In the genomic region with DNA sequence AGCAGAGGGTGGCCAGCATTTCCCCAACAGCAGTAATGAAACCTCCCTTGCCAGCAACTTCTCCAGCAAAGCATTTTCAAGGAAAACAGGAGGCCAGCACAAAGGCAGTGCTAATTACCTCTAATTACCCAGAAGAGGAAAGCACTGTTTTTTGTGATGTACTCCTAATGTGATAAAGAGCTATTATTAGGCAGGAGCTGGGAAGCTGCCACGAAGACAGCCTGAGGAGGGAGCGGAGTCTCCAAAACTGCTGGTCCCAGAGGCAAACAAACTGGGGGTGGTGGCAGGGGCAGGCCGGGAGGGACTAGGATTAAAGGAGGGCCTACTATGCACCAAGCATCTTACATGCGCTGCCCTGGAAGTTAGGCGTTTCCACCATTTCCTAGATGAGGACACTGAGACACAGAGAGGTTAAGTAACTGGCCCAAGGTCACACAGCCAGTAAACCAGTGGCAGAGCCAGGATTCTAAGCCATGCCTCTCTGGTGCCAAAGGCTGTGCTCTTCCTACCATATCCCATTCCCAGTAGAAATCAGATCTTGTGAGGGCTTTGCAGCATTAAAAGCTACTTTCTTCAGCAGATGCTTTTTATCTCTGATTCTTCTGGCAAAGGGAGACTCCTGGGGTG, we compare ENCODE assay signal across 24 cellular contexts. TPM values are rescaled to one million over a fixed set of nuclear protein-coding genes. Genes with fewer than 3 reads are reported as not detected.
A peak's percentile ranks its signal among the peaks of the same experiment; 100 is the strongest.
DNase-seq lines count a peak whose midpoint lies in the region; ATAC-seq and TF ChIP-seq lines count a peak whose summit lies in the region.
"Had no signal": no experiment of that assay in that cellular context is flagged by ENCODE, and none has a peak within 500 bp of the region (broad histone marks: within the 10 kb centered on the region; RNA-seq: fewer than 3 reads in every experiment).

No MANE protein-coding gene starts in this region.

- H3K9me3 ChIP-seq in BLaER1 (peaks cover 35% of the 10 kb centered on the region), thyroid gland (no peaks in the 10 kb centered on the region)
- no peaks in the 10 kb centered on the region for H3K9me3 ChIP-seq in CD4-positive, alpha-beta memory T cell (ENCODE audit: control insufficient read depth in 1 of 2, low read length in 2 of 2)
- H3K9me3 ChIP-seq: lower lobe of right lung had no signal

- peak overlapping the region in 3 of 8 donors; percentile 21 to 78 (median 66) for H3K4me3 Mint-ChIP-seq in CD4-positive, alpha-beta memory T cell
- H3K4me3 Mint-ChIP-seq in central memory CD8-positive, alpha-beta T cell = peak overlapping the region; percentile 65
- H3K4me3 Mint-ChIP-seq: type B pancreatic cell had no signal

- peaks cover 39 to 48% of the 10 kb centered on the region in 2 donors for H3K36me3 Mint-ChIP-seq in CD4-positive, alpha-beta memory T cell
- H3K36me3 Mint-ChIP-seq in central memory CD8-positive, alpha-beta T cell (ENCODE audit: insufficient read depth) = peaks cover 7% of the 10 kb centered on the region
- H3K36me3 Mint-ChIP-seq: type B pancreatic cell had no signal

- H3K9ac ChIP-seq in BLaER1 = no peak overlapping the region

- intact Hi-C loops in CD4-positive, alpha-beta memory T cell (cut with micrococcal nuclease) = loop anchor here (2.0 kb wide), 1 partner anchor 28 kb away; no protein-coding TSS in a partner anchor
- intact Hi-C loops in thyroid gland (cut with DNase I) = no loop called here

- 88 to 90% methylated on average over 5 of the region's 5 CpGs for WGBS in thyroid gland, 2 donors

- H4K20me1 ChIP-seq in BLaER1 = no peaks in the 10 kb centered on the region

- no peak overlapping the region for H3K4me2 ChIP-seq in BLaER1
- H3K4me2 ChIP-seq: smooth muscle cell had no signal

- no peak for DNase-seq in CD4-positive, alpha-beta memory T cell
- peak; percentile 35 for DNase-seq in NCI-H1417 treated with DMSO at 0.1 percent for 48 hours (lab: John Stamatoyannopoulos, UW)
- no peak for DNase-seq in central memory CD8-positive, alpha-beta T cell (ENCODE audit: low spot score in 2 of 2)
- DNase-seq in thyroid gland = no peak
- no peak for DNase-seq in stimulated activated CD4-positive, alpha-beta T cell treated with anti-CD3 and anti-CD28 coated beads, Interleukin-12 subunit alpha, Interleukin-12 subunit beta, amount 100 ng/mL, for 4 hours
- DNase-seq: activated CD4-positive, alpha-beta T cell treated with anti-CD3 and anti-CD28 coated beads for 48 hours; activated gamma-delta T cell treated with Interleukin-2 at 50 U/mL for 16 hours; aorta; cerebellar nuclear complex; HCEC 1CT; hippocampal formation; lower lobe of right lung; NCI-H187 treated with DMSO at 0.1 percent for 48 hours; NCI-H446 treated with DMSO at 0.1 percent for 48 hours; nucleus accumbens; stimulated activated CD4-positive, alpha-beta T cell treated with anti-CD3 and anti-CD28 coated beads, Interleukin-4, amount 100 ng/mL, for 4 hours; T-helper 1 cell had no signal

- H3K36me3 ChIP-seq in BLaER1 (peaks cover 63% of the 10 kb centered on the region), thyroid gland (peaks cover 7 to 22% of the 10 kb centered on the region in 2 donors)
- H3K36me3 ChIP-seq in CD4-positive, alpha-beta memory T cell (ENCODE audit: insufficient read depth, low read length) = no peaks in the 10 kb centered on the region

- H3K4me1 ChIP-seq in BLaER1 (no peaks in the 10 kb centered on the region), thyroid gland (no peaks in the 10 kb centered on the region)
- peaks cover 48% of the 10 kb centered on the region for H3K4me1 ChIP-seq in CD4-positive, alpha-beta memory T cell (ENCODE audit: insufficient read depth, low read length)
- H3K4me1 ChIP-seq: lower lobe of right lung had no signal

- H3K4me3 ChIP-seq in BLaER1 (0 out of 2 replicates have a peak overlapping the region, but pooled peaks have one; percentile 11), thyroid gland (replicated peaks in 1 of 3) (no peak overlapping the region)
- H3K4me3 ChIP-seq in CD4-positive, alpha-beta memory T cell (ENCODE audit: low read length in 2 of 2) = no peak overlapping the region
- H3K4me3 ChIP-seq: lower lobe of right lung, smooth muscle cell had no signal

- TF ChIP-seq CTCF in thyroid gland (IDR thresholded peaks at IDR 0.05) = no peak

- no peak for ATAC-seq in central memory CD8-positive, alpha-beta T cell (replicated peaks; ENCODE audit: extremely low read depth, poor library complexity, severe bottlenecking)
- no peak for ATAC-seq in HG03196 (IDR thresholded peaks at IDR 0.05; ENCODE audit: unreplicated experiment)
- ATAC-seq: esophagus mucosa had no signal

- no peak for TF ChIP-seq POLR2A in thyroid gland (IDR thresholded peaks at IDR 0.05)

- H3K27ac ChIP-seq in BLaER1 (no peak overlapping the region), thyroid gland (no peak overlapping the region)
- H3K27ac ChIP-seq in CD4-positive, alpha-beta memory T cell (ENCODE audit: low read depth, low read length) = peak overlapping the region; percentile 61
- H3K27ac ChIP-seq: lower lobe of right lung, RWPE1 had no signal

- CTCF ChIA-PET in CD4-positive, alpha-beta memory T cell (lab: Charles Lee; ENCODE audit: partially characterized antibody) = interaction anchor here (3.9 kb wide), 1 partner anchor 15 kb away, joined by 18 read pairs; no protein-coding TSS in a partner anchor

- H3K27me3 Mint-ChIP-seq in CD4-positive, alpha-beta memory T cell = no peaks in the 10 kb centered on the region
- H3K27me3 Mint-ChIP-seq in central memory CD8-positive, alpha-beta T cell = no peaks in the 10 kb centered on the region
- H3K27me3 Mint-ChIP-seq: type B pancreatic cell had no signal

- H3K9me3 Mint-ChIP-seq in CD4-positive, alpha-beta memory T cell = peaks cover 0 to 9% (median 3%) of the 10 kb centered on the region in 8 donors
- H3K9me3 Mint-ChIP-seq in central memory CD8-positive, alpha-beta T cell = no peaks in the 10 kb centered on the region
- H3K9me3 Mint-ChIP-seq: type B pancreatic cell had no signal

- H3K27me3 ChIP-seq in BLaER1 (no peaks in the 10 kb centered on the region), thyroid gland (no peaks in the 10 kb centered on the region)
- H3K27me3 ChIP-seq in CD4-positive, alpha-beta memory T cell (ENCODE audit: insufficient read depth, low read length) = no peaks in the 10 kb centered on the region

- POLR2A ChIA-PET in CD4-positive, alpha-beta memory T cell (lab: Charles Lee; ENCODE audit: partially characterized antibody) = interaction anchor here (0.6 kb wide), 1 partner anchor 27 kb away, joined by 3 read pairs; no protein-coding TSS in a partner anchor

- H3K4me1 Mint-ChIP-seq in CD4-positive, alpha-beta memory T cell = peaks cover 26 to 56% (median 40%) of the 10 kb centered on the region in 4 donors
- peaks cover 37% of the 10 kb centered on the region for H3K4me1 Mint-ChIP-seq in central memory CD8-positive, alpha-beta T cell

- H3K27ac Mint-ChIP-seq in CD4-positive, alpha-beta memory T cell = peak overlapping the region; percentile 50 to 95 (median 91)
- peak overlapping the region; percentile 93 for H3K27ac Mint-ChIP-seq in central memory CD8-positive, alpha-beta T cell (ENCODE audit: low read depth)
- H3K27ac Mint-ChIP-seq: type B pancreatic cell had no signal

RNA-seq across cellular contexts. Expression of gene HTR6, which starts 24.6 kb away (rescaled TPM):
- total RNA-seq in CD4-positive, alpha-beta memory T cell = under 1 TPM; 0.33 to 0.44 TPM
- 1 to 10 TPM in 1 of 2 donors, not detected in 1; 1.1 TPM for polyA plus RNA-seq in CD4-positive, alpha-beta memory T cell
- not detected for total RNA-seq in thyroid gland
- total RNA-seq: Daoy, esophagus mucosa, lower lobe of right lung, smooth muscle cell had no signal
- polyA plus RNA-seq: aorta, smooth muscle cell had no signal

RNA-seq across cellular contexts. Expression of gene NBL1, which starts 45.1 kb away (rescaled TPM):
- total RNA-seq in CD4-positive, alpha-beta memory T cell = 10 to 100 TPM; 22.8 to 24.6 TPM
- 10 to 100 TPM in 1 of 2 donors, 1 to 10 TPM in 1; 8.9 to 12.0 TPM for polyA plus RNA-seq in CD4-positive, alpha-beta memory T cell
- 10 to 100 TPM; 29.4 to 70.4 (median 43.6) TPM for total RNA-seq in thyroid gland
